In genomic region chr6:28159029-28159607, GRCh38 we compare ENCODE assay signal across 29 cellular contexts.
"Had no signal": no experiment of that assay in that cellular context is flagged by ENCODE, and none has a peak within 500 bp of the region (broad histone marks: within the 10 kb centered on the region; RNA-seq: fewer than 3 reads in every experiment).

No MANE protein-coding gene starts in this region.

- H3K4me3 ChIP-seq: stomach, suprapubic skin, testis, thoracic aorta, thyroid gland, tibial artery, tibial nerve, transverse colon, upper lobe of left lung, upper lobe of right lung, uterus, vagina had no signal

- H3K27me3 Mint-ChIP-seq: stimulated activated memory B cell treated with anti-CD40 and anti-IgM and Interleukin-4, amounts not matched to agents 10 μg/mL and 1 μg/mL and 100 μg/mL, for 72 hours; stimulated activated naive B cell treated with anti-CD40 and anti-IgM and Interleukin-4, amounts not matched to agents 10 μg/mL and 1 μg/mL and 100 μg/mL, for 72 hours; stimulated activated naive CD8-positive, alpha-beta T cell treated with anti-CD3 and anti-CD28 coated beads, Interleukin-15, amount 100 ng/mL, for 72 hours; stimulated activated naive CD8-positive, alpha-beta T cell treated with anti-CD3 and anti-CD28 coated beads, Interleukin-15, Interleukin-2, amounts not matched to agents 100 ng/mL and 50 ng/mL, for 24 hours; type B pancreatic cell had no signal

- ATAC-seq: stimulated activated effector memory CD8-positive, alpha-beta T cell treated with anti-CD3 and anti-CD28 coated beads, Interleukin-12 subunit alpha, Interleukin-12 subunit beta, amount 100 ng/mL, for 72 hours; stimulated activated memory B cell treated with anti-CD40 and anti-IgM and Interleukin-4, amounts not matched to agents 10 μg/mL and 1 μg/mL and 100 μg/mL, for 72 hours; stimulated activated naive B cell treated with anti-CD40 and anti-IgM and Interleukin-4, amounts not matched to agents 10 μg/mL and 1 μg/mL and 100 μg/mL, for 72 hours; stimulated activated naive CD8-positive, alpha-beta T cell treated with anti-CD3 and anti-CD28 coated beads, Interleukin-15, amount 100 ng/mL, for 72 hours; stimulated activated naive CD8-positive, alpha-beta T cell treated with anti-CD3 and anti-CD28 coated beads, Interleukin-15, Interleukin-2, amounts not matched to agents 100 U/mL and 50 U/mL, for 24 hours; upper lobe of right lung had no signal

- DNase-seq: stimulated activated CD4-positive, alpha-beta T cell treated with anti-CD3 and anti-CD28 coated beads, Interleukin-2, amount 100 ng/mL, for 48 hours; stimulated activated CD4-positive, alpha-beta T cell treated with anti-CD3 and anti-CD28 coated beads, Interleukin-4, amount 100 ng/mL, for 1 hour; stimulated activated CD4-positive, alpha-beta T cell treated with anti-CD3 and anti-CD28 coated beads, Interleukin-4, amount 100 ng/mL, for 24 hours; stimulated activated CD4-positive, alpha-beta T cell treated with anti-CD3 and anti-CD28 coated beads, Interleukin-4, amount 100 ng/mL, for 4 hours; stimulated activated CD8-positive, alpha-beta memory T cell treated with anti-CD3 and anti-CD28 coated beads, Interleukin-4, amount 100 ng/mL, for 48 hours; stimulated activated naive B cell treated with anti-CD40 and anti-IgM and Interleukin-4, amounts not matched to agents 10 μg/mL and 1 μg/mL and 100 μg/mL, for 72 hours; stimulated activated naive CD4-positive, alpha-beta T cell; stimulated activated naive CD4-positive, alpha-beta T cell treated with Interleukin-2 at 50 U/mL for 16 hours; stimulated activated naive CD8-positive, alpha-beta T cell treated with anti-CD3 and anti-CD28 coated beads, Interleukin-15, amount 100 ng/mL, for 72 hours; stimulated activated naive CD8-positive, alpha-beta T cell treated with anti-CD3 and anti-CD28 coated beads, Interleukin-15, Interleukin-2, amounts not matched to agents 100 U/mL and 50 U/mL, for 24 hours; stomach; substantia nigra; testis; thyroid gland; tibial artery; transverse colon; trophoblast cell; upper lobe of left lung; upper lobe of right lung; uterus had no signal

- FAIRE-seq: urothelium cell line had no signal

- H3K27ac Mint-ChIP-seq: stimulated activated effector memory CD8-positive, alpha-beta T cell treated with anti-CD3 and anti-CD28 coated beads, Interleukin-12 subunit alpha, Interleukin-12 subunit beta, amount 100 ng/mL, for 72 hours; stimulated activated memory B cell treated with anti-CD40 and anti-IgM and Interleukin-4, amounts not matched to agents 10 μg/mL and 1 μg/mL and 100 μg/mL, for 72 hours; stimulated activated naive B cell treated with anti-CD40 and anti-IgM and Interleukin-4, amounts not matched to agents 10 μg/mL and 1 μg/mL and 100 μg/mL, for 72 hours; stimulated activated naive CD8-positive, alpha-beta T cell treated with anti-CD3 and anti-CD28 coated beads, Interleukin-15, amount 100 ng/mL, for 72 hours; stimulated activated naive CD8-positive, alpha-beta T cell treated with anti-CD3 and anti-CD28 coated beads, Interleukin-15, Interleukin-2, amounts not matched to agents 100 ng/mL and 50 ng/mL, for 24 hours; type B pancreatic cell had no signal

- H3K9me3 ChIP-seq: stomach, suprapubic skin, testis, thoracic aorta, thyroid gland, tibial artery, tibial nerve, transverse colon, upper lobe of left lung, upper lobe of right lung, uterus, vagina had no signal

- H3K27me3 ChIP-seq: stomach, suprapubic skin, testis, thyroid gland, tibial artery, tibial nerve, transverse colon, upper lobe of left lung, upper lobe of right lung, uterus, vagina had no signal

- H3K4me3 Mint-ChIP-seq: stimulated activated effector memory CD8-positive, alpha-beta T cell treated with anti-CD3 and anti-CD28 coated beads, Interleukin-12 subunit alpha, Interleukin-12 subunit beta, amount 100 ng/mL, for 72 hours; stimulated activated memory B cell treated with anti-CD40 and anti-IgM and Interleukin-4, amounts not matched to agents 10 μg/mL and 1 μg/mL and 100 μg/mL, for 72 hours; stimulated activated naive B cell treated with anti-CD40 and anti-IgM and Interleukin-4, amounts not matched to agents 10 μg/mL and 1 μg/mL and 100 μg/mL, for 72 hours; stimulated activated naive CD8-positive, alpha-beta T cell treated with anti-CD3 and anti-CD28 coated beads, Interleukin-15, amount 100 ng/mL, for 72 hours; stimulated activated naive CD8-positive, alpha-beta T cell treated with anti-CD3 and anti-CD28 coated beads, Interleukin-15, Interleukin-2, amounts not matched to agents 100 ng/mL and 50 ng/mL, for 24 hours; type B pancreatic cell had no signal

- H3K4me1 ChIP-seq: uterus had no signal

- H3K4me1 Mint-ChIP-seq: stimulated activated effector memory CD8-positive, alpha-beta T cell treated with anti-CD3 and anti-CD28 coated beads, Interleukin-12 subunit alpha, Interleukin-12 subunit beta, amount 100 ng/mL, for 72 hours had no signal

- H3K27ac ChIP-seq: stomach, suprapubic skin, testis, thoracic aorta, thyroid gland, tibial artery, tibial nerve, transverse colon, upper lobe of left lung, upper lobe of right lung, uterus, vagina had no signal
